In the genomic region with DNA sequence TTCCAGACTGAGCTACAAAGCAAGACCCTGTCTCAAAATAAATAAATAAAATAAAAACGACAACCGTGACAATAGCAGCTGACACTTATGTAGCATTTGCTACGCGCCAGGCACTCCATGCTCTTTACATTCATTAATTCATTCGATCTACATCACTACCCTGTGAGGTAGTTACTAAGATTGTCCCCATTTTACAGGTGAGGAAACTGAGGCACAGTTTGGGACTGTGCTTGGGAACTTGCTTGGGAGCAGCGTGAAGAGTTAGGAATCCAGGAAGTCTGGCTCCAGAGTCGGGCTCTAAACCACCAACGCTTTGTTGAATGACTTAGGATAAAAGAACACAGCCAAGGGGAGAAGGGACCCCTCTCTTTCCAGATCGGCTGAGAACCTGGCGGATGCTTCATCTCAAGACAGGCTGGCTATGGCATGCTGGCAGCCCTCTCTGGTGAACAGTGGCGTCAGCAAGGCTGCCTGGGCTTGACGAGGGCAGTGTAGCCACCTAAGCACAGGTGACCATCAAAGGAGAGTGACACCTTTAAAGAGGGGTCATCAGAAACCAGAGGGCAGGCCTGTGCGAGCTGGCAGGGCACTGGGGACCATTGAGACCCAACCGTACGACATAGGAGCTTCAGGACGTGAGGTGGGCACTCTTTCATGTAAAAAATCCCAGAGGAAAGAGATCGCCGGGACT, we compare ENCODE assay signal across 9 cellular contexts. TPM values are rescaled to one million over a fixed set of nuclear protein-coding genes. Genes with fewer than 3 reads are reported as not detected.
DNase-seq lines count a peak whose midpoint lies in the region; ATAC-seq lines count a peak whose summit lies in the region.
"Had no signal": no experiment of that assay in that cellular context is flagged by ENCODE, and none has a peak within 500 bp of the region (broad histone marks: within the 10 kb centered on the region; RNA-seq: fewer than 3 reads in every experiment).

No MANE protein-coding gene starts in this region.

- H3K9me3 ChIP-seq in KOPT-K1 (ENCODE audit: insufficient read depth, low read length, poor library complexity, severe bottlenecking) (no peaks in the 10 kb centered on the region), ectodermal cell (ENCODE audit: control insufficient read depth, low read length) (no peaks in the 10 kb centered on the region)

- peaks cover 3% of the 10 kb centered on the region for H3K4me1 ChIP-seq in ectodermal cell (ENCODE audit: control insufficient read depth, insufficient read depth, low read length)

- no peaks in the 10 kb centered on the region for H3K9me3 Mint-ChIP-seq in natural killer cell treated with Interleukin-12 subunit alpha and Interleukin-12 subunit beta and Interleukin-15 and Interleukin-18, amount 100 ng/mL, for 72 hours

- peak; percentile 14 for DNase-seq in ELR (ENCODE audit: low read depth)
- no peak for DNase-seq in natural killer cell treated with Interleukin-12 subunit alpha and Interleukin-12 subunit beta and Interleukin-15 and Interleukin-18, amount 100 ng/mL, for 72 hours (ENCODE audit: low spot score)
- DNase-seq in hepatic stellate cell (ENCODE audit: low spot score): no peak
- no peak for DNase-seq in NCI-H1105 treated with DMSO at 0.1 percent for 48 hours (lab: John Stamatoyannopoulos, UW)

- H3K27me3 ChIP-seq in ectodermal cell (ENCODE audit: control insufficient read depth, insufficient read depth, low read length, poor library complexity, severe bottlenecking): no peaks in the 10 kb centered on the region

- H3K27ac ChIP-seq in KOPT-K1 (ENCODE audit: low read depth, low read length, poor library complexity, severe bottlenecking): peak overlapping the region; percentile 96
- H3K27ac ChIP-seq in ectodermal cell (ENCODE audit: insufficient read depth, low read depth, low read length, poor library complexity, severe bottlenecking): peak overlapping the region; percentile 99

- H3K4me1 Mint-ChIP-seq in natural killer cell treated with Interleukin-12 subunit alpha and Interleukin-12 subunit beta and Interleukin-15 and Interleukin-18, amount 100 ng/mL, for 72 hours (ENCODE audit: low read depth in 2 of 2): peaks cover 24 to 29% of the 10 kb centered on the region in 2 donors

- H3K4me3 Mint-ChIP-seq in natural killer cell treated with Interleukin-12 subunit alpha and Interleukin-12 subunit beta and Interleukin-15 and Interleukin-18, amount 100 ng/mL, for 72 hours: peak overlapping the region; percentile 98

- peak in 1 of 2 donors; percentile 11 for ATAC-seq in natural killer cell treated with Interleukin-12 subunit alpha and Interleukin-12 subunit beta and Interleukin-15 and Interleukin-18, amount 100 ng/mL, for 72 hours
- no peak for ATAC-seq in HG02571 (IDR thresholded peaks at IDR 0.05; ENCODE audit: unreplicated experiment)
- no peak for ATAC-seq in HG03521 (IDR thresholded peaks at IDR 0.05; ENCODE audit: unreplicated experiment)

- no peaks in the 10 kb centered on the region for H3K27me3 Mint-ChIP-seq in natural killer cell treated with Interleukin-12 subunit alpha and Interleukin-12 subunit beta and Interleukin-15 and Interleukin-18, amount 100 ng/mL, for 72 hours

- no peaks in the 10 kb centered on the region for H3K36me3 Mint-ChIP-seq in natural killer cell treated with Interleukin-12 subunit alpha and Interleukin-12 subunit beta and Interleukin-15 and Interleukin-18, amount 100 ng/mL, for 72 hours

- WGBS in ectodermal cell, 2 experiments: 30 to 31% methylated on average over 18 of the region's 18 CpGs

- H3K36me3 ChIP-seq in KOPT-K1 (ENCODE audit: insufficient read depth, low read length) (peaks cover 15% of the 10 kb centered on the region), ectodermal cell (ENCODE audit: control insufficient read depth, insufficient read depth, low read length) (peaks cover 7% of the 10 kb centered on the region)

- peak overlapping the region; percentile 98 to 99 for H3K27ac Mint-ChIP-seq in natural killer cell treated with Interleukin-12 subunit alpha and Interleukin-12 subunit beta and Interleukin-15 and Interleukin-18, amount 100 ng/mL, for 72 hours

- H3K4me3 ChIP-seq in ectodermal cell (ENCODE audit: insufficient read depth, low read depth, low read length): peak overlapping the region; percentile 98

RNA-seq across cellular contexts. Expression of a gene that starts 0.6 kb away (rescaled TPM):
- polyA plus RNA-seq in ectodermal cell (2013, experiment 1 of 4): 10.6 TPM
- polyA plus RNA-seq in ectodermal cell (2013, experiment 2 of 4): 9.8 TPM
- polyA plus RNA-seq in ectodermal cell (2013, experiment 3 of 4): 9.2 TPM
- polyA plus RNA-seq in ectodermal cell (2013, experiment 4 of 4): 8.1 TPM
- 10 to 100 TPM; 16.1 to 28.6 TPM for total RNA-seq in natural killer cell treated with Interleukin-12 subunit alpha and Interleukin-12 subunit beta and Interleukin-15 and Interleukin-18, amount 100 ng/mL, for 72 hours

RNA-seq across cellular contexts. Expression of a gene that starts 6.2 kb away (rescaled TPM):
- polyA plus RNA-seq in ectodermal cell (2013, experiment 1 of 4): 47.9 TPM
- polyA plus RNA-seq in ectodermal cell (2013, experiment 2 of 4): 51.4 TPM
- polyA plus RNA-seq in ectodermal cell (2013, experiment 3 of 4): 35.8 TPM
- 33.3 TPM for polyA plus RNA-seq in ectodermal cell (2013, experiment 4 of 4)
- 10 to 100 TPM; 51.4 to 63.0 TPM for total RNA-seq in natural killer cell treated with Interleukin-12 subunit alpha and Interleukin-12 subunit beta and Interleukin-15 and Interleukin-18, amount 100 ng/mL, for 72 hours

RNA-seq across cellular contexts. Expression of a gene that starts 16.6 kb away (rescaled TPM):
- not detected for polyA plus RNA-seq in ectodermal cell (2013, experiment 1 of 4)
- not detected for polyA plus RNA-seq in ectodermal cell (2013, experiment 2 of 4)
- polyA plus RNA-seq in ectodermal cell (2013, experiment 3 of 4): not detected
- not detected for polyA plus RNA-seq in ectodermal cell (2013, experiment 4 of 4)
- not detected for total RNA-seq in natural killer cell treated with Interleukin-12 subunit alpha and Interleukin-12 subunit beta and Interleukin-15 and Interleukin-18, amount 100 ng/mL, for 72 hours
- total RNA-seq: NCI-H460 had no signal

RNA-seq across cellular contexts. Expression of a gene that starts 19.6 kb away (rescaled TPM):
- polyA plus RNA-seq in ectodermal cell (2013, experiment 1 of 4): not detected
- 1.2 TPM for polyA plus RNA-seq in ectodermal cell (2013, experiment 2 of 4)
- 0.53 TPM for polyA plus RNA-seq in ectodermal cell (2013, experiment 3 of 4)
- polyA plus RNA-seq in ectodermal cell (2013, experiment 4 of 4): 0.69 TPM
- under 1 TPM in 1 of 2 donors, not detected in 1; 0.62 TPM for total RNA-seq in natural killer cell treated with Interleukin-12 subunit alpha and Interleukin-12 subunit beta and Interleukin-15 and Interleukin-18, amount 100 ng/mL, for 72 hours
- total RNA-seq: NCI-H460 had no signal

RNA-seq across cellular contexts. Expression of a gene that starts 39.1 kb away (rescaled TPM):
- polyA plus RNA-seq in ectodermal cell (2013, experiment 1 of 4): 0.69 TPM
- 0.64 TPM for polyA plus RNA-seq in ectodermal cell (2013, experiment 2 of 4)
- polyA plus RNA-seq in ectodermal cell (2013, experiment 3 of 4): 0.64 TPM
- polyA plus RNA-seq in ectodermal cell (2013, experiment 4 of 4): not detected
- total RNA-seq in natural killer cell treated with Interleukin-12 subunit alpha and Interleukin-12 subunit beta and Interleukin-15 and Interleukin-18, amount 100 ng/mL, for 72 hours: 1 to 10 TPM; 3.3 to 4.4 TPM
- total RNA-seq: NCI-H460 had no signal
